ENCODE assay signal across 24 cellular contexts in the genomic region with DNA sequence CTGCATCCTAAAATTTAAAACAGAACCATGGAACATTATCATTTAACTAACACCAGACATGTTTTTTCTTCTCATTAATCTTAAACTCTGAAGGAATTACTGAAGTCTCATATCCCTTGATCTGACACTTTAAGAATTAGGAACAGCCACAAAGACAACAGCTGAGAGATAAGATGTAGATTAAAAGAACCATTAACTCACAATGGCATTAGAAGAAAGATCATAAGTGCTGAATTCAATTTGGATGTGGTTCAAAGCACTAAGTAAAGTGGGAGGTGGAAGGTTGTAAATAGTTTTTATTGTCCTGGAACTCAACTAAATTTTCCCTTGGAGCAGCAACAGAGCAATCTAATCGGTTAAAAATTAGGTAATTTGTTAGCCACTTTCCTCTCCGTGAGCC.
"Had no signal": no experiment of that assay in that cellular context is flagged by ENCODE, and none has a peak within 500 bp of the region (broad histone marks: within the 10 kb centered on the region; RNA-seq: fewer than 3 reads in every experiment).

No MANE protein-coding gene starts in this region.

- ATAC-seq: gastroesophageal sphincter; left lobe of liver; natural killer cell; sciatic nerve; stimulated activated naive CD8-positive, alpha-beta T cell treated with anti-CD3 and anti-CD28 coated beads, Interleukin-15, Interleukin-2, amounts not matched to agents 100 U/mL and 50 U/mL, for 24 hours; upper lobe of right lung; WTC11 had no signal

- FAIRE-seq: colon, keratinocyte, TTC549 had no signal

- H3K9me3 ChIP-seq: gastroesophageal sphincter, neutrophil, thyroid gland, upper lobe of right lung had no signal

- DNase-seq: activated gamma-delta T cell treated with Interleukin-2 at 50 U/mL for 16 hours; activated T-cell treated with anti-CD3 and anti-CD28 coated beads, Interleukin-2, amount 50 U/mL, for 1 hour; dorsolateral prefrontal cortex; esophagus squamous epithelium; head of caudate nucleus; natural killer cell; posterior cingulate gyrus; stimulated activated CD4-positive, alpha-beta T cell treated with anti-CD3 and anti-CD28 coated beads, Interleukin-4, amount 100 ng/mL, for 24 hours; stimulated activated naive CD8-positive, alpha-beta T cell treated with anti-CD3 and anti-CD28 coated beads, Interleukin-15, Interleukin-2, amounts not matched to agents 100 U/mL and 50 U/mL, for 24 hours; T-helper 1 cell; thyroid gland; upper lobe of right lung had no signal

- H3K36me3 ChIP-seq: ascending aorta, breast epithelium, esophagus squamous epithelium, gastroesophageal sphincter, neutrophil, thyroid gland, upper lobe of right lung had no signal

- H3K4me3 ChIP-seq: ascending aorta, breast epithelium, dorsolateral prefrontal cortex, esophagus squamous epithelium, gastroesophageal sphincter, lung, smooth muscle cell, thyroid gland, upper lobe of right lung had no signal

- H3K27ac ChIP-seq: ascending aorta, breast epithelium, dorsolateral prefrontal cortex, esophagus squamous epithelium, gastroesophageal sphincter, neutrophil, thyroid gland, upper lobe of right lung had no signal

- H3K27me3 ChIP-seq: ascending aorta, breast epithelium, dorsolateral prefrontal cortex, esophagus squamous epithelium, gastroesophageal sphincter, neutrophil, thyroid gland, upper lobe of right lung had no signal

- H3K4me1 ChIP-seq: ascending aorta, breast epithelium, esophagus squamous epithelium, gastroesophageal sphincter, thyroid gland, upper lobe of right lung had no signal

- H3K4me2 ChIP-seq: smooth muscle cell had no signal
